Comparison of ENCODE assay signal across 8 cellular contexts in the genomic region with DNA sequence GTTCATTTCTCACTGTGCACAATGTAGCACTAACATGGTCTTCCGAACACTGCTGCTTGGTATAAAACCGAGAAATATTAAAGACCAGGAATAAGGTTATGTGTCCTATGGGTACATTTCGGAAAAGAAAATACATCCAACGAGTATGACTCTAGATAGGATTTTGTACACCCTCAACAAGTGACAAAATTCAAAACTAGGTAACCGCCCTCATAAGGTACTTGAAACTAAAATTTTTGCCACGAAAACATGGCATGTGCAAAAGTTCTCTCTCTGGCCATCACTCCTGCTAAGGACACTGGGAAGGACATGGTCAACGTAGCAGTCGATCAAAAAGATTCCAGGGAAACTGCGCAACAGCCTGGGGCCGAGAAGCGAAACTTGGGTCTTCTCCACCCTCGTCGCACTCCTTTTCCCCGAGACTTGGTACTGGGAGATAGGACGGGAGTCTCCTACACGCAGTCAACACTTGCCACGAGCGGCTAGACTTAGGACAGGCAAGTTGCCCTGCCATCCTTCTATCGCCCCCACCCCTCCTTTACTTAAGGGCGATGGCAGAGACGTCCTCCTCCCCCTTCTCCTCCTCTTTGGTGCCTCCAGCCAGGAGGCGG. TPM values are rescaled to one million over a fixed set of nuclear protein-coding genes. Genes with fewer than 3 reads are reported as not detected.
A peak's percentile ranks its signal among the peaks of the same experiment; 100 is the strongest.
DNase-seq lines count a peak whose midpoint lies in the region; ATAC-seq and TF ChIP-seq lines count a peak whose summit lies in the region.

No MANE protein-coding gene starts in this region.

- H3K36me3 Mint-ChIP-seq in Calu3 (ENCODE audit: insufficient read depth, unreplicated experiment) (peaks cover 52% of the 10 kb centered on the region), memory B cell (peaks cover 6% of the 10 kb centered on the region)

- H3K27me3 Mint-ChIP-seq in Calu3 (ENCODE audit: unreplicated experiment) (no peaks in the 10 kb centered on the region), memory B cell (no peaks in the 10 kb centered on the region)

- H3K27me3 ChIP-seq in ectodermal cell (ENCODE audit: control insufficient read depth, insufficient read depth, low read length, poor library complexity, severe bottlenecking): no peaks in the 10 kb centered on the region
- H3K27me3 ChIP-seq in tibial artery: no peaks in the 10 kb centered on the region

- DNase-seq in Calu3 (no peak), RPMI8226 (peak; percentile 74), memory B cell (ENCODE audit: low spot score in 2 of 2) (no peak), tibial artery (peak; percentile 93 to 96), NCI-H2196 (lab: John Stamatoyannopoulos, UW; ENCODE audit: unreplicated experiment) (no peak), NCI-H2081 treated with DMSO at 0.1 percent for 48 hours (lab: John Stamatoyannopoulos, UW) (no peak)

- 12 to 14% methylated on average over 22 of the region's 22 CpGs for WGBS in ectodermal cell, 2 experiments

- H3K4me1 Mint-ChIP-seq in Calu3 (ENCODE audit: low read depth, unreplicated experiment) (peaks cover 36% of the 10 kb centered on the region), memory B cell (peaks cover 19% of the 10 kb centered on the region)

- TSS peak; percentile 22 for BruUV-seq in Calu3 (replicated peaks; lab: Mats Ljungman, UMichigan)

- H3K4me1 ChIP-seq in HEK293 (ENCODE audit: control insufficient read depth, insufficient read depth, low read length): no peaks in the 10 kb centered on the region
- H3K4me1 ChIP-seq in ectodermal cell (ENCODE audit: control insufficient read depth, insufficient read depth, low read length): no peaks in the 10 kb centered on the region
- H3K4me1 ChIP-seq in tibial artery: peaks cover 0 to 56% (median 41%) of the 10 kb centered on the region in 4 donors

- H3K9me3 Mint-ChIP-seq in Calu3 (ENCODE audit: low read depth, unreplicated experiment): no peaks in the 10 kb centered on the region
- H3K9me3 Mint-ChIP-seq in memory B cell: no peaks in the 10 kb centered on the region

- peak overlapping the region; percentile 83 for H3K4me3 ChIP-seq in HEK293 (ENCODE audit: low read depth, low read length)
- peak overlapping the region; percentile 80 for H3K4me3 ChIP-seq in ectodermal cell (ENCODE audit: insufficient read depth, low read depth, low read length)
- peak overlapping the region; percentile 63 to 92 for H3K4me3 ChIP-seq in tibial artery

- H3K36me3 ChIP-seq in HEK293 (ENCODE audit: control insufficient read depth in 2 of 2, insufficient read depth in 1 of 2, low read length in 2 of 2): peaks cover 7 to 22% of the 10 kb centered on the region in 2 experiments
- H3K36me3 ChIP-seq in ectodermal cell (ENCODE audit: control insufficient read depth, insufficient read depth, low read length): no peaks in the 10 kb centered on the region
- H3K36me3 ChIP-seq in tibial artery: peaks cover 21 to 22% (median 22%) of the 10 kb centered on the region in 3 donors

- intact Hi-C loops in Calu3 (cut with micrococcal nuclease; ENCODE audit: unreplicated experiment): loop anchor here (2.0 kb wide), 1 partner anchor 73 kb away; the partner anchor contains the start of gene CEP350
- intact Hi-C loops in tibial artery (cut with DNase I; ENCODE audit: low total_unique reads): loop anchor here (5.0 to 10.0 kb wide), 2 partner anchors 71 to 273 kb away; partner anchors contain the start of genes CEP350 and QSOX1

- H3K27ac Mint-ChIP-seq in Calu3 (ENCODE audit: unreplicated experiment) (peak overlapping the region; percentile 99), memory B cell (peak overlapping the region; percentile 99)

- TF ChIP-seq CTCF in Calu3 (IDR thresholded peaks at IDR 0.05; ENCODE audit: unreplicated experiment) (no peak), HEK293 (tag by site-specific recombination; IDR thresholded peaks at IDR 0.05) (peak; percentile 15; the same call in 1 of the 2 replicates), tibial artery (IDR thresholded peaks at IDR 0.05) (no peak)

- H3K27ac ChIP-seq in HEK293 (ENCODE audit: extremely low read depth, low read depth, low read length): peak overlapping the region; percentile 90
- peak overlapping the region; percentile 100 for H3K27ac ChIP-seq in ectodermal cell (ENCODE audit: insufficient read depth, low read depth, low read length, poor library complexity, severe bottlenecking)
- peak overlapping the region; percentile 88 to 100 for H3K27ac ChIP-seq in tibial artery

- CTCF ChIA-PET in Calu3 (lab: Charles Lee) (interaction anchor here (1.1 to 1.6 kb wide), 2 partner anchors 7 to 287 kb away, joined by 3 read pairs; no protein-coding TSS in a partner anchor), HEK293 (lab: Yijun Ruan, JAX) (interaction anchor here (1.3 to 1.6 kb wide), 2 partner anchors 14 to 67 kb away, joined by 5 to 6 read pairs; no protein-coding TSS in a partner anchor)

- POLR2A ChIA-PET in HEK293 (lab: Yijun Ruan, JAX): interaction anchor here (0.5 to 3.5 kb wide), 11 partner anchors 11 to 757 kb away, joined by 3 to 29 read pairs (median 3); partner anchors contain the start of genes CEP350 and QSOX1

- H3K4me3 Mint-ChIP-seq in Calu3 (ENCODE audit: low read depth, unreplicated experiment): peak overlapping the region; percentile 96
- H3K4me3 Mint-ChIP-seq in memory B cell: peak overlapping the region; percentile 94

- ATAC-seq in memory B cell (ENCODE audit: low read depth): no peak

- no peaks in the 10 kb centered on the region for H3K9me3 ChIP-seq in HEK293 (ENCODE audit: control insufficient read depth, insufficient read depth, low read depth, low read length)
- H3K9me3 ChIP-seq in ectodermal cell (ENCODE audit: control insufficient read depth, low read length): no peaks in the 10 kb centered on the region
- no peaks in the 10 kb centered on the region for H3K9me3 ChIP-seq in tibial artery

TF ChIP-seq in HEK293, 187 proteins besides CTCF, POLR2A, EP300 and RAD21 (continues in another document):
- TF ChIP-seq, protein P1, sequence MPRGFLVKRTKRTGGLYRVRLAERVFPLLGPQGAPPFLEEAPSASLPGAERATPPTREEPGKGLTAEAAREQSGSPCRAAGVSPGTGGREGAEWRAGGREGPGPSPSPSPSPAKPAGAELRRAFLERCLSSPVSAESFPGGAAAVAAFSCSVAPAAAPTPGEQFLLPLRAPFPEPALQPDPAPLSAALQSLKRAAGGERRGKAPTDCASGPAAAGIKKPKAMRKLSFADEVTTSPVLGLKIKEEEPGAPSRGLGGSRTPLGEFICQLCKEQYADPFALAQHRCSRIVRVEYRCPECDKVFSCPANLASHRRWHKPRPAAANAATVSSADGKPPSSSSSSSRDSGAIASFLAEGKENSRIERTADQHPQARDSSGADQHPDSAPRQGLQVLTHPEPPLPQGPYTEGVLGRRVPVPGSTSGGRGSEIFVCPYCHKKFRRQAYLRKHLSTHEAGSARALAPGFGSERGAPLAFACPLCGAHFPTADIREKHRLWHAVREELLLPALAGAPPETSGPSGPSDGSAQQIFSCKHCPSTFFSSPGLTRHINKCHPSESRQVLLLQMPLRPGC (tag by site-specific recombination; IDR thresholded peaks at IDR 0.05): peak; percentile 34; the same call in 1 of the 2 replicates
- TF ChIP-seq ZNF121 (tag by site-specific recombination; IDR thresholded peaks at IDR 0.05): no peak
- TF ChIP-seq ZNF146 (tag by site-specific recombination; IDR thresholded peaks at IDR 0.05): no peak
- TF ChIP-seq EGR2 (tag by site-specific recombination; IDR thresholded peaks at IDR 0.05; ENCODE audit: low read depth): peak; percentile 64; the same call in 1 of the 2 replicates
- TF ChIP-seq ZNF366 (tag by site-specific recombination; conservative IDR thresholded peaks at IDR 0.05): peak; percentile 71
- TF ChIP-seq ZNF341 (tag by site-specific recombination; IDR thresholded peaks at IDR 0.05; ENCODE audit: low read depth): peak; percentile 84
- TF ChIP-seq, protein P2, sequence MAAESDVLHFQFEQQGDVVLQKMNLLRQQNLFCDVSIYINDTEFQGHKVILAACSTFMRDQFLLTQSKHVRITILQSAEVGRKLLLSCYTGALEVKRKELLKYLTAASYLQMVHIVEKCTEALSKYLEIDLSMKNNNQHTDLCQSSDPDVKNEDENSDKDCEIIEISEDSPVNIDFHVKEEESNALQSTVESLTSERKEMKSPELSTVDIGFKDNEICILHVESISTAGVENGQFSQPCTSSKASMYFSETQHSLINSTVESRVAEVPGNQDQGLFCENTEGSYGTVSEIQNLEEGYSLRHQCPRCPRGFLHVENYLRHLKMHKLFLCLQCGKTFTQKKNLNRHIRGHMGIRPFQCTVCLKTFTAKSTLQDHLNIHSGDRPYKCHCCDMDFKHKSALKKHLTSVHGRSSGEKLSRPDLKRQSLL (tag by site-specific recombination; IDR thresholded peaks at IDR 0.05): 0 out of 2 replicates have a peak, but pooled peaks have one; percentile 47
- peak; percentile 86 for TF ChIP-seq SCRT1 (tag by site-specific recombination; IDR thresholded peaks at IDR 0.05; ENCODE audit: borderline replicate concordance)
- peak; percentile 84 for TF ChIP-seq ZNF398 (tag by site-specific recombination; IDR thresholded peaks at IDR 0.05)
- 0 out of 2 replicates have a peak, but pooled peaks have one; percentile 50 for TF ChIP-seq ZNF785 (tag by site-specific recombination; IDR thresholded peaks at IDR 0.05)
- peak; percentile 94 for TF ChIP-seq SCRT2 (tag by site-specific recombination; IDR thresholded peaks at IDR 0.05)

RNA-seq across cellular contexts. Expression of gene TOR1AIP1, which starts 0.3 kb away (rescaled TPM):
- 40.1 and 46.7 TPM in 2 replicates for total RNA-seq in Calu3 (2022)
- 30.7 TPM for polyA plus RNA-seq in ectodermal cell (2013, experiment 1 of 4)
- 31.2 TPM for polyA plus RNA-seq in ectodermal cell (2013, experiment 2 of 4)
- polyA plus RNA-seq in ectodermal cell (2013, experiment 3 of 4): 25.1 TPM
- polyA plus RNA-seq in ectodermal cell (2013, experiment 4 of 4): 31.9 TPM

RNA-seq across cellular contexts. Expression of gene TOR1AIP2, which starts 4.1 kb away (rescaled TPM):
- total RNA-seq in Calu3 (2022): 115 and 121 TPM in 2 replicates
- polyA plus RNA-seq in ectodermal cell (2013, experiment 1 of 4): 54.6 TPM
- 59.2 TPM for polyA plus RNA-seq in ectodermal cell (2013, experiment 2 of 4)
- 31.1 TPM for polyA plus RNA-seq in ectodermal cell (2013, experiment 3 of 4)
- 32.6 TPM for polyA plus RNA-seq in ectodermal cell (2013, experiment 4 of 4)

Comparison
In these comparisons a context has a peak if more than half of its experiments do, and no peak if none do; other contexts are left out.
1. DNase-seq: peak in RPMI8226 (single experiment) and tibial artery (2 of 2); none in Calu3 (single experiment), memory B cell (0 of 2), NCI-H2196 (single experiment) and NCI-H2081 treated with DMSO at 0.1 percent for 48 hours (single experiment).
2. Peak in every context shown above with its lines, with median percentiles within 50 percentile points of each other: H3K27ac ChIP-seq and H3K4me3 ChIP-seq.